Comparison of ENCODE assay signal across 7 cellular contexts in genomic region chr2:215002500-215002899, GRCh38.
DNase-seq lines count a peak whose midpoint lies in the region; TF ChIP-seq lines count a peak whose summit lies in the region.

No MANE protein-coding gene starts in this region.

- POLR2A ChIA-PET in GM10248 (lab: Yijun Ruan, JAX): no interaction called here

- no peaks in the 10 kb centered on the region for H3K79me2 ChIP-seq in mammary epithelial cell (ENCODE audit: insufficient read depth, low read length)

- dilution Hi-C loops in mammary epithelial cell (cut with HindIII; ENCODE audit: low sequenced_read_pairs): no loop called here

- H3K27me3 ChIP-seq in HAP-1 (ENCODE audit: low read depth): no peaks in the 10 kb centered on the region
- H3K27me3 ChIP-seq in mammary epithelial cell (ENCODE audit: insufficient read depth, low read length): no peaks in the 10 kb centered on the region

- H3K9ac ChIP-seq in mammary epithelial cell (ENCODE audit: insufficient read depth, low read length): no peak overlapping the region

- in situ Hi-C loops in HAP-1 (cut with MboI; ENCODE audit: low sequenced_read_pairs): no loop called here
- in situ Hi-C loops in mammary epithelial cell (cut with MboI; ENCODE audit: low sequenced_read_pairs in 2 of 2): no loop called here

- H3K9me3 ChIP-seq in HAP-1 (no peaks in the 10 kb centered on the region), mammary epithelial cell (replicated peaks; ENCODE audit: insufficient read depth, low read length) (no peaks in the 10 kb centered on the region)

- CTCF ChIA-PET in GM10248 (lab: Yijun Ruan, JAX): interaction anchor here (1.1 kb wide), 1 partner anchor 12 kb away, joined by 4 read pairs; no protein-coding TSS in a partner anchor
- CTCF ChIA-PET in mammary epithelial cell (lab: Charles Lee; ENCODE audit: low non-redundant PET): no interaction called here

- H3K4me3 ChIP-seq in HAP-1 (no peak overlapping the region), mammary epithelial cell (replicated peaks in 1 of 3; ENCODE audit: insufficient read depth in 1 of 3, low read depth in 2 of 3, low read length in 3 of 3) (no peak overlapping the region)

- TF ChIP-seq CTCF in GM10248 (IDR thresholded peaks at IDR 0.05; ENCODE audit: control extremely low read depth, extremely low read depth, low read depth, missing control alignments): peak; percentile 55
- TF ChIP-seq CTCF in mammary epithelial cell (conservative IDR thresholded peaks at IDR 0.05 in 1 of 2, IDR thresholded peaks at IDR 0.05 in 1 of 2; ENCODE audit: extremely low read depth in 1 of 2, insufficient read depth in 1 of 2, low read depth in 1 of 2, low read length in 2 of 2): peak; percentile 35 to 39

- H3K27ac ChIP-seq in mammary epithelial cell (ENCODE audit: insufficient read depth, low read depth, low read length): no peak overlapping the region

- H3K4me1 ChIP-seq in HAP-1 (no peaks in the 10 kb centered on the region), mammary epithelial cell (ENCODE audit: insufficient read depth, low read length) (no peaks in the 10 kb centered on the region)

- H3K36me3 ChIP-seq in HAP-1 (replicated peaks) (no peaks in the 10 kb centered on the region), mammary epithelial cell (ENCODE audit: insufficient read depth, low read length) (no peaks in the 10 kb centered on the region)

- no peaks in the 10 kb centered on the region for H4K20me1 ChIP-seq in mammary epithelial cell (ENCODE audit: insufficient read depth, low read length)

- BruUV-seq in mammary epithelial cell (replicated peaks; lab: Mats Ljungman, UMichigan): no TSS peak

- no peak overlapping the region for H3K4me2 ChIP-seq in mammary epithelial cell (ENCODE audit: insufficient read depth, low read depth, low read length)

- 65% methylated on average over 5 of the region's 5 CpGs for WGBS in mammary epithelial cell (ENCODE audit: low coverage, missing lambda C conversion rate)

- DNase-seq in GM10248 (ENCODE audit: extremely low spot score) (peak; percentile 30), HAP-1 (ENCODE audit: low spot score in 2 of 2) (peak; percentile 52 to 59), NCI-H2196 treated with DMSO at 0.1 percent for 48 hours (lab: John Stamatoyannopoulos, UW; ENCODE audit: unreplicated experiment) (peak; percentile 20), mammary epithelial cell (no peak), midbrain (lab: John Stamatoyannopoulos, UW) (peak; percentile 51), OCI-M2 (lab: John Stamatoyannopoulos, UW; ENCODE audit: unreplicated experiment) (no peak)
- no peak for DNase-seq in activated CD4-positive, alpha-beta T cell treated with anti-CD3 and anti-CD28 coated beads for 1 hour

- intact Hi-C loops in mammary epithelial cell (cut with micrococcal nuclease): no loop called here

- H2AFZ ChIP-seq in mammary epithelial cell (ENCODE audit: low read depth, low read length): no peak overlapping the region

Comparison
In these comparisons a context has a peak if more than half of its experiments do, and no peak if none do; other contexts are left out.
1. DNase-seq: peak in GM10248 (single experiment), HAP-1 (2 of 2), NCI-H2196 treated with DMSO at 0.1 percent for 48 hours (single experiment) and midbrain (single experiment); none in mammary epithelial cell (single experiment), activated CD4-positive, alpha-beta T cell treated with anti-CD3 and anti-CD28 coated beads for 1 hour (single experiment) and OCI-M2 (single experiment).